Comparison of ENCODE assay signal across 15 cellular contexts in genomic region chr20:57130160-57130772, GRCh38.
"Had no signal": no experiment of that assay in that cellular context is flagged by ENCODE, and none has a peak within 500 bp of the region (broad histone marks: within the 10 kb centered on the region; RNA-seq: fewer than 3 reads in every experiment).

No MANE protein-coding gene starts in this region.

- H3K36me3 ChIP-seq: neural progenitor cell had no signal

- H3K9me3 ChIP-seq: body of pancreas had no signal

- H3K27me3 ChIP-seq: body of pancreas had no signal

- H3K4me3 ChIP-seq: body of pancreas, neural progenitor cell had no signal

- H3K4me1 ChIP-seq: body of pancreas, parathyroid adenoma had no signal

- H3K4me2 ChIP-seq: neural progenitor cell had no signal

- H3K79me2 ChIP-seq: parathyroid adenoma had no signal

- DNase-seq: activated CD4-positive, alpha-beta T cell treated with anti-CD3 and anti-CD28 coated beads, Interleukin-2, amount 10 ng/mL, durations not matched to agents 7 days and 5 days; activated CD4-positive, CD25-positive, alpha-beta regulatory T cell; activated gamma-delta T cell treated with Interleukin-2 at 50 U/mL for 16 hours; amygdala; effector CD8-positive, alpha-beta T cell; head of caudate nucleus; immature natural killer cell; left colon; mammary epithelial cell; naive B cell; T-helper 2 cell had no signal

- H2AFZ ChIP-seq: neural progenitor cell, parathyroid adenoma had no signal

- H3K27ac ChIP-seq: body of pancreas, epithelial cell of prostate, neural progenitor cell, parathyroid adenoma had no signal
